ENCODE assay signal across 13 cellular contexts in the genomic region with DNA sequence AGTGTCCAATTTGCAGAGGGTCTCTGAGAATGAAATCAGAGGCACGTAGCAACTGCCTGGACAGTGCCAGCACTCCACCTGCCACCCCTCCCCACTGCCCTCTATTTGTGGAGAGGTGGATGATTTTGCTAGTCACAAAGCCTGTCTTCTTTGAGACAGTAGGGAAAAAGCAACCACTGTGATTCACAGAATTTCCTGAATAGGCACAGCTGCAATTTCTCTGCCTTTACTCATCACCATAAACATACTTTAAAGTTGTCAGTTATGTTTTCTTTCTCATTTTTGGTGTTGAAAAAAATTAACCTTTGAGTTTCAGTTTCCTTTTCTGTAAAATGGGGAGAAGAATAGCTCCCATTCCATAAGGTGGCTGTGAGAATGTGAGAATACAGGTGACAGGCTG.
DNase-seq lines count a peak whose midpoint lies in the region; ATAC-seq and TF ChIP-seq lines count a peak whose summit lies in the region.
"Had no signal": no experiment of that assay in that cellular context is flagged by ENCODE, and none has a peak within 500 bp of the region (broad histone marks: within the 10 kb centered on the region; RNA-seq: fewer than 3 reads in every experiment).

No MANE protein-coding gene starts in this region.

- H2AK5ac ChIP-seq in IMR-90 (ENCODE audit: low read depth, low read length), result no peak overlapping the region; the same call in 1 of the 2 replicates

- no CpG with 5 or more reads among the region's 1 CpG for WGBS in IMR-90 (ENCODE audit: extremely low coverage in 2 of 2, insufficient read length in 1 of 2), 2 experiments

- H3K27me3 ChIP-seq in IMR-90 (ENCODE audit: control insufficient read depth, insufficient read depth, low read length), result no peaks in the 10 kb centered on the region
- H3K27me3 ChIP-seq in brain microvascular endothelial cell (replicated peaks), result no peaks in the 10 kb centered on the region
- H3K27me3 ChIP-seq: body of pancreas, hepatocyte had no signal

- CTCF ChIA-PET in IMR-90 (lab: Yijun Ruan, JAX), result no interaction called here

- in situ Hi-C loops in IMR-90 (cut with MboI; ENCODE audit: low sequenced_read_pairs) (no loop called here), brain microvascular endothelial cell (cut with HindIII; ENCODE audit: low pct_ligation_motif_present, low sequenced_read_pairs) (no loop called here)

- 0 out of 4 replicates have a peak overlapping the region, but pooled peaks of 1 of the 2 experiments have one; percentile 4 for H4K8ac ChIP-seq in IMR-90 (ENCODE audit: low read depth in 2 of 2, low read length in 2 of 2)

- H2BK120ac ChIP-seq in IMR-90 (ENCODE audit: low read depth, low read length), result peak overlapping the region; percentile 12; the same call in 1 of the 2 replicates

- BruUV-seq in IMR-90 (replicated peaks; lab: Mats Ljungman, UMichigan), result no TSS peak

- TF ChIP-seq POLR2A in IMR-90 (IDR thresholded peaks at IDR 0.05; ENCODE audit: low read depth, low read length), result no peak

- dilution Hi-C loops in IMR-90 (cut with HindIII; ENCODE audit: low sequenced_read_pairs, unreplicated experiment), result no loop called here

- H2AFZ ChIP-seq in IMR-90 (replicated peaks; ENCODE audit: low read length, poor library complexity), result no peak overlapping the region
- H2AFZ ChIP-seq: hepatocyte had no signal

- peaks cover 58 to 100% of the 10 kb centered on the region in 2 experiments for H3K79me1 ChIP-seq in IMR-90 (ENCODE audit: low read depth in 1 of 2, low read length in 2 of 2)

- no peak overlapping the region for H4K91ac ChIP-seq in IMR-90 (ENCODE audit: insufficient read depth, low read depth, low read length)

- no peak overlapping the region; the same call in 1 of the 2 replicates for H2BK20ac ChIP-seq in IMR-90 (ENCODE audit: low read depth, low read length)

- peaks cover 93% of the 10 kb centered on the region for H4K20me1 ChIP-seq in IMR-90 (ENCODE audit: insufficient read depth, low read length)

- POLR2A ChIA-PET in IMR-90 (lab: Charles Lee; ENCODE audit: unreplicated experiment), result no interaction called here

- peak overlapping the region; percentile 65; the same call in 1 of the 2 replicates for H3K14ac ChIP-seq in IMR-90 (replicated peaks; ENCODE audit: low read depth, low read length)

- H2BK5ac ChIP-seq in IMR-90 (ENCODE audit: low read depth, low read length, poor library complexity, severe bottlenecking), result peak overlapping the region; percentile 37

- DNase-seq in EL (peak; percentile 72), IMR-90 (peak; percentile 76), brain microvascular endothelial cell (peak; percentile 56), lung microvascular endothelial cell (ENCODE audit: low read depth in 2 of 2) (peak; percentile 44 to 75), DMS 273 treated with DMSO at 0.1 percent for 48 hours (lab: John Stamatoyannopoulos, UW) (no peak), islet precursor cell (no peak)
- DNase-seq: activated CD4-positive, alpha-beta T cell treated with anti-CD3 and anti-CD28 coated beads, Interleukin-2, amount 10 ng/mL, durations not matched to agents 7 days and 5 days; body of pancreas; GDM1; NCI-H345 had no signal

- H3K9me1 ChIP-seq in IMR-90 (ENCODE audit: insufficient read depth, low read length), result peaks cover 64% of the 10 kb centered on the region

- H2AK9ac ChIP-seq in IMR-90 (replicated peaks; ENCODE audit: low read depth, low read length, poor library complexity), result no peak overlapping the region

- intact Hi-C loops in IMR-90 (cut with micrococcal nuclease), result no loop called here

- peaks cover 43% of the 10 kb centered on the region for H3K4me1 ChIP-seq in IMR-90 (ENCODE audit: control insufficient read depth, insufficient read depth, low read length)

- H4K5ac ChIP-seq in IMR-90 (ENCODE audit: low read depth, low read length), result no peak overlapping the region

- H3K4ac ChIP-seq in IMR-90 (ENCODE audit: low read depth, low read length), result peak overlapping the region; percentile 45; the same call in 1 of the 2 replicates

- H3K36me3 ChIP-seq in IMR-90 (ENCODE audit: control insufficient read depth, insufficient read depth, low read length), result peaks cover 8% of the 10 kb centered on the region
- peaks cover 2% of the 10 kb centered on the region for H3K36me3 ChIP-seq in brain microvascular endothelial cell (replicated peaks)

- H2BK15ac ChIP-seq in IMR-90 (ENCODE audit: low read depth, low read length), result 0 out of 3 replicates have a peak overlapping the region, but pooled peaks have one; percentile 3

- TF ChIP-seq RAD21 in IMR-90 (IDR thresholded peaks at IDR 0.05; ENCODE audit: low read length), result peak; percentile 17; the same call in 1 of the 2 replicates

- ATAC-seq in IMR-90 (ENCODE audit: low read depth), result peak; percentile 23
- no peak for ATAC-seq in HG02759 (IDR thresholded peaks at IDR 0.05; ENCODE audit: unreplicated experiment)
- ATAC-seq in GM21447 (IDR thresholded peaks at IDR 0.05; ENCODE audit: unreplicated experiment), result no peak
- ATAC-seq: body of pancreas had no signal

- H3K9me3 ChIP-seq in IMR-90 (ENCODE audit: control insufficient read depth, insufficient read depth, low read length), result no peaks in the 10 kb centered on the region
- H3K9me3 ChIP-seq: body of pancreas had no signal

- peak overlapping the region; percentile 17; the same call in 1 of the 2 replicates for H3K18ac ChIP-seq in IMR-90 (ENCODE audit: low read depth, low read length)

- TF ChIP-seq CTCF in IMR-90 (conservative IDR thresholded peaks at IDR 0.05; ENCODE audit: low read depth, low read length) (no peak), brain microvascular endothelial cell (IDR thresholded peaks at IDR 0.05; ENCODE audit: low read depth, low read length, missing control alignments) (peak; percentile 20)

- no peak overlapping the region for H3K23ac ChIP-seq in IMR-90 (ENCODE audit: low read depth, low read length)

- H3K27ac ChIP-seq in IMR-90 (ENCODE audit: insufficient read depth, low read length) (no peak overlapping the region; the same call in 1 of the 2 replicates), brain microvascular endothelial cell (peak overlapping the region; percentile 24)
- H3K27ac ChIP-seq: hepatocyte had no signal

- peak overlapping the region; percentile 56; the same call in 1 of the 2 replicates for H3K4me2 ChIP-seq in IMR-90 (ENCODE audit: low read depth, low read length)
- H3K4me2 ChIP-seq: hepatocyte had no signal

- no peak overlapping the region for H3K4me3 ChIP-seq in IMR-90 (ENCODE audit: insufficient read depth, low read depth, low read length)
- H3K4me3 ChIP-seq in brain microvascular endothelial cell (ENCODE audit: low read depth, low read length), result no peak overlapping the region
- H3K4me3 ChIP-seq: body of pancreas, hepatocyte had no signal

- no peak overlapping the region for H3K56ac ChIP-seq in IMR-90 (ENCODE audit: extremely low read depth, insufficient read depth, low read length)

- H3K9ac ChIP-seq in IMR-90 (ENCODE audit: low read depth, low read length), result no peak overlapping the region

TF ChIP-seq in IMR-90, 13 proteins besides CTCF, POLR2A, EP300 and RAD21:
- no peak for TF ChIP-seq RFX5 (IDR thresholded peaks at IDR 0.05; ENCODE audit: low read depth, low read length)
- TF ChIP-seq, protein P1, sequence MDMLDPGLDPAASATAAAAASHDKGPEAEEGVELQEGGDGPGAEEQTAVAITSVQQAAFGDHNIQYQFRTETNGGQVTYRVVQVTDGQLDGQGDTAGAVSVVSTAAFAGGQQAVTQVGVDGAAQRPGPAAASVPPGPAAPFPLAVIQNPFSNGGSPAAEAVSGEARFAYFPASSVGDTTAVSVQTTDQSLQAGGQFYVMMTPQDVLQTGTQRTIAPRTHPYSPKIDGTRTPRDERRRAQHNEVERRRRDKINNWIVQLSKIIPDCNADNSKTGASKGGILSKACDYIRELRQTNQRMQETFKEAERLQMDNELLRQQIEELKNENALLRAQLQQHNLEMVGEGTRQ (IDR thresholded peaks at IDR 0.05; ENCODE audit: low read depth, low read length), result no peak
- no peak for TF ChIP-seq CEBPB (IDR thresholded peaks at IDR 0.05; ENCODE audit: low read depth, low read length)
- no peak for TF ChIP-seq SMC3 (IDR thresholded peaks at IDR 0.05; ENCODE audit: low read depth, low read length)
- no peak for TF ChIP-seq MXI1 (IDR thresholded peaks at IDR 0.05; ENCODE audit: borderline replicate concordance, low read depth, low read length)
- TF ChIP-seq FOS (IDR thresholded peaks at IDR 0.05; ENCODE audit: low read depth, low read length), result 0 out of 2 replicates have a peak, but pooled peaks have one; percentile 9
- no peak for TF ChIP-seq NFE2L2 (IDR thresholded peaks at IDR 0.05; ENCODE audit: low read depth, low read length)
- no peak for TF ChIP-seq RCOR1 (IDR thresholded peaks at IDR 0.05; ENCODE audit: insufficient replicate concordance, low read length)
- TF ChIP-seq MAFK (IDR thresholded peaks at IDR 0.05; ENCODE audit: low read depth, low read length), result peak; percentile 41

Comparison
In these comparisons a context has a peak if more than half of its experiments do, and no peak if none do; other contexts are left out.
1. DNase-seq: peak in EL (single experiment), IMR-90 (single experiment), brain microvascular endothelial cell (single experiment) and lung microvascular endothelial cell (2 of 2); none in DMS 273 treated with DMSO at 0.1 percent for 48 hours (single experiment) and islet precursor cell (single experiment).